In the genomic region with DNA sequence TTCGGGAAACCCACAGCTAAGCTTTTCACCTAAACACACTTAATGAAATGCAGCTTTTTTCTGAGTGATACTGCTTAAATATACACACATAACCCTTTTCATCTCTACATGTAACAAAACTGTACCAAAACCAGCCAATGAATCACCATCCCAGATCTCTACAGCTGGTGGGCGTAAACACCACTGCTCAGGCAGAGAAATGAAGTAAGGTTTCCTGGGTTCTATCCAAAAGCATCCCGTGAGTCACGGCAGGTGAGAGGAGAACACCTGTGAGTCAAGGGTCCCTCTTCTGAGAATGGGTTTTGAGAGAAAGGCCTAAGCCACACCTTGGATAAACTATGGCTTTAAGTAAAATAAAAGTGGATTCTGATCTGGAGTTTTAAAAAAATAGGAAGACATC, we compare ENCODE assay signal across 12 cellular contexts. TPM values are rescaled to one million over a fixed set of nuclear protein-coding genes. Genes with fewer than 3 reads are reported as not detected.
A peak's percentile ranks its signal among the peaks of the same experiment; 100 is the strongest.
DNase-seq lines count a peak whose midpoint lies in the region; ATAC-seq and TF ChIP-seq lines count a peak whose summit lies in the region.
"Had no signal": no experiment of that assay in that cellular context is flagged by ENCODE, and none has a peak within 500 bp of the region (broad histone marks: within the 10 kb centered on the region; RNA-seq: fewer than 3 reads in every experiment).

No MANE protein-coding gene starts in this region.

- no peaks in the 10 kb centered on the region for H3K27me3 ChIP-seq in A673 (replicated peaks; ENCODE audit: insufficient read depth, low read depth, low read length, poor library complexity)
- H3K27me3 ChIP-seq: BLaER1, testis had no signal

- H3K27ac ChIP-seq in A673 (ENCODE audit: low read depth, low read length, poor library complexity, severe bottlenecking), result peak overlapping the region; percentile 78
- H3K27ac ChIP-seq: BLaER1, testis had no signal

- peak overlapping the region in 1 of 5 experiments; percentile 63 for H3K27ac Mint-ChIP-seq in brain
- H3K27ac Mint-ChIP-seq in progenitor cell of endocrine pancreas, result no peak overlapping the region
- H3K27ac Mint-ChIP-seq: dendritic cell treated with granulocyte-macrophage colony-stimulating factor and Interleukin-4, amounts not matched to agents 40 ng/mL and 50 ng/mL, for 4 days; WTC11 had no signal

- H3K9me3 ChIP-seq in A673 (ENCODE audit: low read depth, low read length, poor library complexity, severe bottlenecking), result no peaks in the 10 kb centered on the region
- H3K9me3 ChIP-seq: testis had no signal

- BruUV-seq in A673 (replicated peaks; lab: Mats Ljungman, UMichigan), result no TSS peak

- DNase-seq in A673 (ENCODE audit: low spot score), result peak; percentile 23
- peak; percentile 45 for DNase-seq in NCI-H345 treated with DMSO at 0.1 percent for 48 hours (lab: John Stamatoyannopoulos, UW; ENCODE audit: unreplicated experiment)
- no peak for DNase-seq in progenitor cell of endocrine pancreas (ENCODE audit: low spot score, unreplicated experiment)
- no peak for DNase-seq in DMS 273 treated with DMSO at 0.1 percent for 48 hours (lab: John Stamatoyannopoulos, UW)
- DNase-seq in foreskin melanocyte, result no peak
- DNase-seq in NCI-H82 (lab: John Stamatoyannopoulos, UW), result no peak
- DNase-seq: testis had no signal

- peaks cover 11% of the 10 kb centered on the region for H3K36me3 ChIP-seq in A673 (ENCODE audit: insufficient read depth, low read length, poor library complexity, severe bottlenecking)
- H3K36me3 ChIP-seq: BLaER1 had no signal

- H3K4me1 Mint-ChIP-seq in brain (peaks cover 18% of the 10 kb centered on the region), progenitor cell of endocrine pancreas (ENCODE audit: low read depth) (peaks cover 45% of the 10 kb centered on the region)

- POLR2A ChIA-PET in A673 (lab: Charles Lee; ENCODE audit: low non-redundant PET), result interaction anchor here (0.6 kb wide), 1 partner anchor 94 kb away, joined by 3 read pairs; no protein-coding TSS in a partner anchor

- CTCF ChIA-PET in A673 (lab: Charles Lee), result no interaction called here

- H3K4me1 ChIP-seq in A673 (ENCODE audit: insufficient read depth, low read length, poor library complexity, severe bottlenecking), result peaks cover 40% of the 10 kb centered on the region

- intact Hi-C loops in A673 (cut with micrococcal nuclease; ENCODE audit: unreplicated experiment), result loop anchor here (5.0 kb wide), 1 partner anchor 58 kb away; no protein-coding TSS in a partner anchor

- no peak for TF ChIP-seq CTCF in A673 (conservative IDR thresholded peaks at IDR 0.05; ENCODE audit: low read depth, low read length)
- no peak for TF ChIP-seq CTCF in brain (conservative IDR thresholded peaks at IDR 0.05)
- no peak for TF ChIP-seq CTCF in progenitor cell of endocrine pancreas (IDR thresholded peaks at IDR 0.05; ENCODE audit: unreplicated experiment)

- H3K9me3 Mint-ChIP-seq in brain, result no peaks in the 10 kb centered on the region
- no peaks in the 10 kb centered on the region for H3K9me3 Mint-ChIP-seq in progenitor cell of endocrine pancreas (ENCODE audit: low read depth)
- H3K9me3 Mint-ChIP-seq: dendritic cell treated with granulocyte-macrophage colony-stimulating factor and Interleukin-4, amounts not matched to agents 40 ng/mL and 50 ng/mL, for 4 days; WTC11 had no signal

- ATAC-seq in GM21786 (IDR thresholded peaks at IDR 0.05; ENCODE audit: unreplicated experiment), result no peak
- ATAC-seq: WTC11 had no signal

- H3K27me3 Mint-ChIP-seq in brain (peaks cover 37% of the 10 kb centered on the region), progenitor cell of endocrine pancreas (peaks cover 14% of the 10 kb centered on the region)

- H3K4me3 Mint-ChIP-seq in brain, result peak overlapping the region in 3 of 5 experiments; percentile 71 to 90 (median 82)
- peak overlapping the region; percentile 91 for H3K4me3 Mint-ChIP-seq in progenitor cell of endocrine pancreas (ENCODE audit: low read depth)
- H3K4me3 Mint-ChIP-seq: dendritic cell treated with granulocyte-macrophage colony-stimulating factor and Interleukin-4, amounts not matched to agents 40 ng/mL and 50 ng/mL, for 4 days; WTC11 had no signal

- H3K36me3 Mint-ChIP-seq in brain (no peaks in the 10 kb centered on the region), progenitor cell of endocrine pancreas (ENCODE audit: insufficient read depth) (peaks cover 1% of the 10 kb centered on the region)
- H3K36me3 Mint-ChIP-seq: WTC11 had no signal

- H3K4me3 ChIP-seq in A673 (ENCODE audit: low read depth, low read length, poor library complexity, severe bottlenecking), result peak overlapping the region; percentile 78
- H3K4me3 ChIP-seq: BLaER1 had no signal

RNA-seq across cellular contexts. Expression of a gene that starts 2.6 kb away (rescaled TPM):
- total RNA-seq in A673 (2021) (173 and 184 TPM in 2 replicates), progenitor cell of endocrine pancreas (37.8 and 38.0 TPM in 2 replicates)
- polyA plus RNA-seq in brain (ENCODE audit: insufficient read depth, low read depth, low replicate concordance), result 0.44 TPM

Comparison
In these comparisons a context has a peak if more than half of its experiments do, and no peak if none do; other contexts are left out.
1. DNase-seq: peak in A673 (single experiment) and NCI-H345 treated with DMSO at 0.1 percent for 48 hours (single experiment); none in progenitor cell of endocrine pancreas (single experiment), DMS 273 treated with DMSO at 0.1 percent for 48 hours (single experiment), foreskin melanocyte (single experiment) and NCI-H82 (single experiment).